22 cellular contexts compared by ENCODE assay signal in the genomic region with DNA sequence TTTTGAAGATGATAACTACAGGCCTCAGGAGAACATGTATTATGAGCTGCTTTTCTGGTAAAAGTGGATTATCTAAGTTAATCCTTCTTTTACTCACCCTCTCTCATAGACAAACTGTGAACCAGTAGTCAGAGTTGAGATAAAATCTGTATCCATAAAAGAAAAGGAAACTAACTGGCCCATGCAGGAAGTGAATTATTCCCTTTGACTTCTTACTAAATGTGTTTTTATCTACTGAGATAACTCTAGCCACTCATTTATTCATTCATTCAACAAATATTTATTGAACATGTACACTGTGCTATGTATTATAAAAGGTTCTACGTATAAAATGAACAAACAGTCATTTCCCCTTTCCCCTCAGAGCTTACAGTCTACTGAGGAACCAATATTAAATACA. TPM values are rescaled to one million over a fixed set of nuclear protein-coding genes. Genes with fewer than 3 reads are reported as not detected.
"Had no signal": no experiment of that assay in that cellular context is flagged by ENCODE, and none has a peak within 500 bp of the region (broad histone marks: within the 10 kb centered on the region; RNA-seq: fewer than 3 reads in every experiment).

No MANE protein-coding gene starts in this region.

- DNase-seq: activated CD4-positive, alpha-beta T cell treated with anti-CD3 and anti-CD28 coated beads, Interleukin-2, amount 50 U/mL, for 4 hours; activated CD4-positive, CD25-positive, alpha-beta regulatory T cell treated with anti-CD3 and anti-CD28 coated beads, Interleukin-2, amount 50 U/mL, for 72 hours; activated gamma-delta T cell; adrenal gland; effector CD8-positive, alpha-beta T cell; foreskin fibroblast; hippocampal formation; occipital lobe; posterior cingulate gyrus; retina; stimulated activated CD4-positive, alpha-beta T cell treated with anti-CD3 and anti-CD28 coated beads, Interleukin-12 subunit alpha, Interleukin-12 subunit beta, amount 100 ng/mL, for 4 hours; stimulated activated CD4-positive, alpha-beta T cell treated with anti-CD3 and anti-CD28 coated beads, Interleukin-1b, Interleukin-23, amount 100 ng/mL, for 48 hours; stimulated activated CD8-positive, alpha-beta memory T cell treated with anti-CD3 and anti-CD28 coated beads, Interleukin-4, amount 100 ng/mL, for 48 hours; stimulated activated naive CD4-positive, alpha-beta T cell treated with Interleukin-2 at 50 U/mL for 16 hours; T1000; tibial artery had no signal

- H3K9me3 ChIP-seq: adrenal gland, esophagus muscularis mucosa, tibial artery had no signal

- H3K27me3 ChIP-seq: adrenal gland, esophagus muscularis mucosa, tibial artery had no signal

- H3K4me3 ChIP-seq: adrenal gland, esophagus muscularis mucosa, lung, tibial artery had no signal

- ATAC-seq: activated naive CD4-positive, alpha-beta T cell treated with anti-CD3 and anti-CD28 coated beads, Interleukin-2, amount 50 U/mL, for 72 hours had no signal

- H3K27ac ChIP-seq: adrenal gland, esophagus muscularis mucosa, tibial artery, VCaP had no signal

- H3K4me1 ChIP-seq: esophagus muscularis mucosa, tibial artery had no signal

RNA-seq across cellular contexts. Expression of gene MATN3, which starts 32.5 kb away (rescaled TPM):
- total RNA-seq: activated CD8-positive, alpha-beta memory T cell treated with anti-CD3 and anti-CD28 coated beads for 36 hours; activated naive CD4-positive, alpha-beta T cell treated with anti-CD3 and anti-CD28 coated beads, Interleukin-2, amount 50 U/mL, for 72 hours; T-helper 1 cell treated with Interleukin-12 subunit alpha and Interleukin-12 subunit beta and Interleukin-4 antibody, amounts not matched to agents 30 ng/mL and 1 ng/mL, for 36 hours had no signal
